8 cellular contexts compared by ENCODE assay signal in genomic region chr5:160312139-160312959, GRCh38. TPM values are rescaled to one million over a fixed set of nuclear protein-coding genes. Genes with fewer than 3 reads are reported as not detected.
DNase-seq lines count a peak whose midpoint lies in the region; ATAC-seq, FAIRE-seq and TF ChIP-seq lines count a peak whose summit lies in the region.

A gene with protein sequence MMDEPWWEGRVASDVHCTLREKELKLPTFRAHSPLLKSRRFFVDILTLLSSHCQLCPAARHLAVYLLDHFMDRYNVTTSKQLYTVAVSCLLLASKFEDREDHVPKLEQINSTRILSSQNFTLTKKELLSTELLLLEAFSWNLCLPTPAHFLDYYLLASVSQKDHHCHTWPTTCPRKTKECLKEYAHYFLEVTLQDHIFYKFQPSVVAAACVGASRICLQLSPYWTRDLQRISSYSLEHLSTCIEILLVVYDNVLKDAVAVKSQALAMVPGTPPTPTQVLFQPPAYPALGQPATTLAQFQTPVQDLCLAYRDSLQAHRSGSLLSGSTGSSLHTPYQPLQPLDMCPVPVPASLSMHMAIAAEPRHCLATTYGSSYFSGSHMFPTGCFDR (minus strand): TSS chr5:160312564. CDS start chr5:160311923, 641 bp downstream.

- peak within 1 kb of the TSS; percentile 67; the same call in 1 of the 2 replicates for H2BK15ac ChIP-seq in H1 (ENCODE audit: low read length)

- H3K4me1 ChIP-seq in SJSA1 (replicated peaks) (peaks cover 47% of the 10 kb centered on the region), H1 (replicated peaks in 1 of 4; ENCODE audit: control insufficient read depth in 3 of 4, insufficient read depth in 4 of 4, low read length in 3 of 4) (peaks cover 4 to 7% (median 6%) of the 10 kb centered on the region in 4 experiments; a peak in 5 of 7 replicates), lung (ENCODE audit: control insufficient read depth in 2 of 2, insufficient read depth in 2 of 2, low read length in 2 of 2) (peaks cover 0 to 7% of the 10 kb centered on the region in 2 donors), thoracic aorta (ENCODE audit: control insufficient read depth in 1 of 2, low read depth in 2 of 2) (peaks cover 0 to 12% of the 10 kb centered on the region in 2 donors)

- peak within 1 kb of the TSS; percentile 85 for H2AFZ ChIP-seq in H1 (ENCODE audit: low read length)

- H2BK20ac ChIP-seq in H1 (ENCODE audit: low read length): no peak within 1 kb of the TSS

- H4K8ac ChIP-seq in H1 (ENCODE audit: extremely low read depth, insufficient read depth, low read length): peak within 1 kb of the TSS; percentile 98

- H3K79me2 ChIP-seq in H1 (ENCODE audit: control insufficient read depth in 1 of 2, insufficient read depth in 2 of 2, low read length in 2 of 2): peaks cover 15 to 49% of the 10 kb centered on the region in 2 experiments

- peak within 1 kb of the TSS; percentile 5 for H2BK120ac ChIP-seq in H1 (replicated peaks; ENCODE audit: low read depth, low read length)

- peak within 1 kb of the TSS; percentile 96 for H3K18ac ChIP-seq in H1 (ENCODE audit: extremely low read depth, low read length)

- POLR2A ChIA-PET in BJ (lab: Charles Lee): interaction anchor here (1.0 kb wide), 1 partner anchor 12 kb away, joined by 3 read pairs; no protein-coding TSS in a partner anchor
- POLR2A ChIA-PET in H1 (lab: Charles Lee; ENCODE audit: partially characterized antibody): interaction anchor here (0.6 to 3.4 kb wide), 16 partner anchors 10 to 170 kb away, joined by 3 to 25 read pairs (median 4); partner anchors contain the start of gene FABP6

- no peak for FAIRE-seq in H1 (lab: Jason Lieb, UNC)

- H3K4ac ChIP-seq in H1 (replicated peaks; ENCODE audit: insufficient read length, low read depth, low read length): peak within 1 kb of the TSS; percentile 47

- H3K27me3 Mint-ChIP-seq in IgD-negative memory B cell: peaks cover 56% of the 10 kb centered on the region

- no peak within 1 kb of the TSS for H3K23ac ChIP-seq in H1 (ENCODE audit: insufficient read length)

- H3K27ac Mint-ChIP-seq in IgD-negative memory B cell: no peak within 1 kb of the TSS

- H3K4me2 ChIP-seq in H1 (ENCODE audit: insufficient read depth in 1 of 2, low read depth in 2 of 2, low read length in 2 of 2): peak within 1 kb of the TSS; percentile 90 to 96

- no peaks in the 10 kb centered on the region for H3K36me3 ChIP-seq in BJ (ENCODE audit: control insufficient read depth, insufficient read depth, low read length)
- H3K36me3 ChIP-seq in SJSA1: peaks cover 43% of the 10 kb centered on the region
- peaks cover 2 to 27% (median 8%) of the 10 kb centered on the region in 4 experiments; a peak in 7 of 8 replicates for H3K36me3 ChIP-seq in H1 (ENCODE audit: control insufficient read depth in 2 of 4, insufficient read depth in 4 of 4, low read length in 3 of 4)
- H3K36me3 ChIP-seq in lung (ENCODE audit: control insufficient read depth in 2 of 2, insufficient read depth in 2 of 2, low read length in 2 of 2): peaks cover 3 to 5% of the 10 kb centered on the region in 2 donors
- no peaks in the 10 kb centered on the region for H3K36me3 ChIP-seq in thoracic aorta

- H3K36me3 Mint-ChIP-seq in IgD-negative memory B cell: no peaks in the 10 kb centered on the region

- peak; percentile 48 for ATAC-seq in GM19025 (IDR thresholded peaks at IDR 0.05; ENCODE audit: low read depth, unreplicated experiment)
- ATAC-seq in lung (ENCODE audit: insufficient read depth, low FRiP score): peak; percentile 77
- ATAC-seq in thoracic aorta (ENCODE audit: insufficient number of reproducible peaks, low FRiP score, low read depth): no peak
- no peak for ATAC-seq in HG03095 (IDR thresholded peaks at IDR 0.05; ENCODE audit: unreplicated experiment)

- H4K20me1 ChIP-seq in H1 (replicated peaks in 1 of 2; ENCODE audit: control insufficient read depth in 1 of 2, insufficient read depth in 2 of 2, low read length in 2 of 2): peaks cover 15 to 19% of the 10 kb centered on the region in 2 experiments

- peak within 1 kb of the TSS; percentile 82 for H2AK5ac ChIP-seq in H1 (ENCODE audit: low read depth, low read length)

- peak within 1 kb of the TSS; percentile 93 for H2BK5ac ChIP-seq in H1 (ENCODE audit: low read depth, low read length)

- peak in 1 of 2 experiments; percentile 61; a peak in 2 of 3 replicates for TF ChIP-seq POLR2A in H1 (IDR thresholded peaks at IDR 0.05; ENCODE audit: control extremely low read depth in 1 of 2, low read depth in 2 of 2, low read length in 2 of 2)

- DNase-seq in BJ (ENCODE audit: low read depth) (no peak), SJSA1 (ENCODE audit: low read depth in 1 of 2, low spot score in 2 of 2) (peak; percentile 82 to 90), H1 (ENCODE audit: low read depth in 1 of 2, low spot score in 2 of 2) (peak in 1 of 2 experiments; percentile 92), lung (ENCODE audit: low spot score) (peak; percentile 66), thoracic aorta (ENCODE audit: low spot score) (no peak)

- peak within 1 kb of the TSS; percentile 94 for H4K5ac ChIP-seq in H1 (ENCODE audit: insufficient read length, low read depth, low read length)

- CTCF ChIA-PET in BJ (lab: Yijun Ruan, JAX): no interaction called here
- CTCF ChIA-PET in H1 (lab: Charles Lee; ENCODE audit: partially characterized antibody): interaction anchor here (0.8 to 3.5 kb wide), 12 partner anchors 13 to 136 kb away, joined by 3 to 20 read pairs (median 4); no protein-coding TSS in a partner anchor

- H3K4me3 ChIP-seq in BJ (ENCODE audit: low read depth, low read length) (peak within 1 kb of the TSS; percentile 50), SJSA1 (peak within 1 kb of the TSS; percentile 99), H1 (ENCODE audit: extremely low read depth in 1 of 4, insufficient read depth in 2 of 4, low read depth in 3 of 4, low read length in 4 of 4) (peak within 1 kb of the TSS; percentile 87 to 93 (median 92)), lung (peak within 1 kb of the TSS; percentile 72), thoracic aorta (peak within 1 kb of the TSS; percentile 81)

- H3K79me1 ChIP-seq in H1 (ENCODE audit: low read depth, low read length): peaks cover 19% of the 10 kb centered on the region

- WGBS in H1 (ENCODE audit: extremely low coverage in 1 of 2, insufficient coverage in 1 of 2, insufficient read length in 1 of 2, insufficient replicate concordance in 2 of 2, low coverage in 1 of 2, low lambda C conversion rate in 2 of 2, missing lambda C conversion rate in 1 of 2), 2 experiments: 1% methylated on average over 68 of the region's 84 CpGs; no CpG with 5 or more reads in 1 of the 2 experiments
- 1% methylated on average over 63 to 84 of the region's 84 CpGs for WGBS in lung, 2 donors

- peaks cover 5% of the 10 kb centered on the region; the same call in 1 of the 2 replicates for H3K23me2 ChIP-seq in H1 (ENCODE audit: low read depth, low read length)

- H3K27ac ChIP-seq in SJSA1 (peak within 1 kb of the TSS; percentile 82), H1 (ENCODE audit: low read depth, low read length) (peak within 1 kb of the TSS; percentile 43; the same call in 1 of the 2 replicates), lung (ENCODE audit: low read depth in 1 of 2, low read length in 1 of 2) (peak within 1 kb of the TSS; percentile 25 to 95), thoracic aorta (no peak within 1 kb of the TSS)

- peak within 1 kb of the TSS; percentile 25 to 89 (median 71) for H3K4me3 Mint-ChIP-seq in IgD-negative memory B cell

- no peak within 1 kb of the TSS for H3K14ac ChIP-seq in H1 (ENCODE audit: insufficient read length)

- no peak; a peak in 1 of 4 replicates for TF ChIP-seq RAD21 in H1 (IDR thresholded peaks at IDR 0.05 in 1 of 2, conservative IDR thresholded peaks at IDR 0.05 in 1 of 2; ENCODE audit: low read depth in 2 of 2, low read length in 2 of 2)

- H3K56ac ChIP-seq in H1 (replicated peaks; ENCODE audit: insufficient read length, low read depth, low read length): peak within 1 kb of the TSS; percentile 47

- peak within 1 kb of the TSS; percentile 69 for H2BK12ac ChIP-seq in H1 (ENCODE audit: low read depth, low read length)

- no peaks in the 10 kb centered on the region for H3K9me3 Mint-ChIP-seq in IgD-negative memory B cell

- peaks cover 6 to 8% (median 6%) of the 10 kb centered on the region in 3 donors for H3K4me1 Mint-ChIP-seq in IgD-negative memory B cell

- H3K27me3 ChIP-seq in BJ (ENCODE audit: control insufficient read depth, insufficient read depth, low read length): peaks cover 21% of the 10 kb centered on the region
- H3K27me3 ChIP-seq in SJSA1 (replicated peaks): no peaks in the 10 kb centered on the region
- no peaks in the 10 kb centered on the region for H3K27me3 ChIP-seq in H1 (replicated peaks in 1 of 4; ENCODE audit: control insufficient read depth in 3 of 4, extremely low read depth in 1 of 4, insufficient read depth in 3 of 4, low read length in 3 of 4)
- no peaks in the 10 kb centered on the region for H3K27me3 ChIP-seq in lung (ENCODE audit: control insufficient read depth, insufficient read depth)
- no peaks in the 10 kb centered on the region for H3K27me3 ChIP-seq in thoracic aorta (replicated peaks; ENCODE audit: insufficient read depth)

- H3K9me3 ChIP-seq in SJSA1 (replicated peaks) (peaks cover 8% of the 10 kb centered on the region; the same call in 1 of the 2 replicates), H1 (ENCODE audit: insufficient read depth in 2 of 2, low read depth in 1 of 2, low read length in 1 of 2) (no peaks in the 10 kb centered on the region), lung (ENCODE audit: control insufficient read depth in 2 of 2, insufficient read depth in 1 of 2, low read length in 1 of 2) (no peaks in the 10 kb centered on the region), thoracic aorta (no peaks in the 10 kb centered on the region)

- TF ChIP-seq CTCF in BJ (IDR thresholded peaks at IDR 0.05; ENCODE audit: insufficient read depth, low read depth, low read length) (no peak), H1 (IDR thresholded peaks at IDR 0.05; ENCODE audit: control extremely low read depth in 1 of 3, insufficient read depth in 1 of 3, low read depth in 1 of 3, low read length in 3 of 3) (no peak), lung (IDR thresholded peaks at IDR 0.05; ENCODE audit: control extremely low read depth, extremely low read depth) (no peak), thoracic aorta (IDR thresholded peaks at IDR 0.05) (no peak)

- TF ChIP-seq EP300 in H1 (IDR thresholded peaks at IDR 0.05; ENCODE audit: borderline replicate concordance in 1 of 2, low read depth in 2 of 2, low read length in 2 of 2): no peak

- peak within 1 kb of the TSS; percentile 73 to 93 (median 84) for H3K9ac ChIP-seq in H1 (replicated peaks in 1 of 4; ENCODE audit: extremely low read depth in 1 of 4, low read depth in 3 of 4, low read length in 3 of 4)

- peak within 1 kb of the TSS; percentile 76 for H4K91ac ChIP-seq in H1 (replicated peaks; ENCODE audit: insufficient read length, low read length)

RNA-seq across cellular contexts. Expression of the gene that starts here (rescaled TPM):
- 0.23 and 0.71 TPM in 2 replicates for polyA plus RNA-seq in BJ (2011; rRNA removed)
- polyA minus RNA-seq in BJ (2011; rRNA and poly(A)+ RNA removed): 0.28 and 0.51 TPM in 2 replicates
- not detected for polyA plus RNA-seq in IgD-negative memory B cell
- total RNA-seq in SJSA1 (2014; rRNA removed; shearing (Covaris generic)): 12.9 and 14.9 TPM in 2 replicates
- 34.6 and 36.2 TPM in 2 replicates for total RNA-seq in H1 (2021; fragmentation: NEBNext Ultra II Directional; extraction: Animal tissue kit (Norgen Biotek cat#: 25700))
- polyA plus RNA-seq in H1 (2011; rRNA removed): 44.7 and 54.7 TPM in 2 replicates
- 28.0 TPM for polyA plus RNA-seq in H1 (2011; cell fraction: cytosol; rRNA removed)
- polyA plus RNA-seq in H1 (2011; cell fraction: nucleus; rRNA removed): 37.7 TPM
- polyA plus RNA-seq in H1 (2012, experiment 1 of 2): 20.9 to 32.3 TPM (median 28.8 TPM) in 4 replicates
- 33.2 TPM for polyA plus RNA-seq in H1 (2012, experiment 2 of 2)
- polyA plus RNA-seq in H1 (2013, experiment 1 of 2): 25.1 TPM
- polyA plus RNA-seq in H1 (2013, experiment 2 of 2): 28.5 TPM
- 39.3 and 40.1 TPM in 2 replicates for polyA minus RNA-seq in H1 (2011; rRNA and poly(A)+ RNA removed)
- polyA minus RNA-seq in H1 (2011; cell fraction: cytosol; rRNA and poly(A)+ RNA removed): 23.5 TPM
- 35.4 TPM for polyA minus RNA-seq in H1 (2011; cell fraction: nucleus; rRNA and poly(A)+ RNA removed)
- 10 to 100 TPM in 1 of 2 donors, 1 to 10 TPM in 1; 9.1 to 22.3 TPM for total RNA-seq in lung
- polyA plus RNA-seq in lung: 10 to 100 TPM; 10.4 to 16.5 TPM
- 1 to 10 TPM in 1 of 2 donors, under 1 TPM in 1; 0.54 to 3.0 TPM for total RNA-seq in thoracic aorta

Comparison
In these comparisons a context has a peak if more than half of its experiments do, and no peak if none do; other contexts are left out.
1. DNase-seq: peak in SJSA1 (2 of 2) and lung (single experiment); none in BJ (single experiment) and thoracic aorta (single experiment).
2. ATAC-seq: peak in GM19025 (single experiment) and lung (single experiment); none in thoracic aorta (single experiment) and HG03095 (single experiment).
3. H3K27ac ChIP-seq: peak in SJSA1 (single experiment), H1 (single experiment) and lung (2 of 2); none in thoracic aorta (0 of 2).
4. Peak in every context shown above with its lines, with median percentiles within 50 percentile points of each other: H3K4me3 ChIP-seq.